Comparison of ENCODE assay signal across 27 cellular contexts in the genomic region with DNA sequence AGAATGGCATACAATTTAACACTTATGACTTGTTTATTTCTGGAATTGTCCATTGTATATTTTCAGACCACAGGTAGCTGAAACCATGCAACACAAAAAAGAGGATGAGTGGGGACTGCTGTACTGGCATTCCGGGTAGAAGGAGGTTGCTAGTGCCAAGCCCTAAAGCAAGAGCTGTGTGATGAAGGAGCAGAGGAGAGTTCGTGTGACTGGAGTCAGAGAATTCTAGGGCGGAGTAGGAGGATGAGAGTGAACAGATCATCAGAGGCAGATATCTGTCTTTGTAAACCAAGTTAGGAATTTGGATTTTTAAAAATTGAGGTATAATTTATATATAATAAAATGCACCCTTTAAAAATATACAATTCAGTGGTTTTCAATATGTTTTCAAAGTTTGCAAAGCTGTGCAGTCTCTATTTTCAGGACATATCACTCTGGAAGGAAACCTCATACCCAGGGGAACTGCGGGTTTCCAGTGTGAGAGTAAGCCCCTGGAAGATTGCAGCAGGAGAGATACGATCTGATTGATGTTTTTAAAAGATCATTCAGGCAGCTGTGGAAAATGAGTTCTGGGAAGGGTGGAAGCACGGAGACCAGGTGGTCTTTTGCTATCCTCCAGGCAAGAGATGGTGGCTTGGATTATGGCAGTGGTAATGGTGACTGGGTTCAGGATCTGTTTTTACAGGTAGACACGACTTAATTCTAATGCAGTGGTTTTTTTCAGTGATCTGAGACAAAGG.
"Had no signal": no experiment of that assay in that cellular context is flagged by ENCODE, and none has a peak within 500 bp of the region (broad histone marks: within the 10 kb centered on the region; RNA-seq: fewer than 3 reads in every experiment).

No MANE protein-coding gene starts in this region.

- H3K27me3 ChIP-seq: brain microvascular endothelial cell had no signal

- H3K27me3 Mint-ChIP-seq: activated CD4-positive, alpha-beta T cell treated with anti-CD3 and anti-CD28 coated beads, Interleukin-2, amount 10 ng/mL, durations not matched to agents 24 days and 14 days; activated CD8-positive, alpha-beta T cell treated with anti-CD3 and anti-CD28 coated beads for 36 hours; activated naive CD4-positive, alpha-beta T cell treated with anti-CD3 and anti-CD28 coated beads, Interleukin-2, amount 50 U/mL, for 24 hours; activated naive CD8-positive, alpha-beta T cell treated with anti-CD3 and anti-CD28 coated beads, Interleukin-2, amount 10 ng/mL, durations not matched to agents 7 days and 5 days had no signal

- H3K4me1 Mint-ChIP-seq: activated CD4-positive, alpha-beta T cell treated with anti-CD3 and anti-CD28 coated beads, Interleukin-2, amount 10 ng/mL, durations not matched to agents 24 days and 14 days; activated naive CD4-positive, alpha-beta T cell treated with anti-CD3 and anti-CD28 coated beads, Interleukin-2, amount 50 U/mL, for 24 hours; activated naive CD8-positive, alpha-beta T cell treated with anti-CD3 and anti-CD28 coated beads, Interleukin-2, amount 10 ng/mL, durations not matched to agents 7 days and 5 days had no signal

- ATAC-seq: activated CD8-positive, alpha-beta T cell treated with anti-CD3 and anti-CD28 coated beads for 36 hours; Right ventricle myocardium inferior had no signal

- H3K9ac ChIP-seq: KMS-11 had no signal

- DNase-seq: activated CD4-positive, alpha-beta T cell treated with anti-CD3 and anti-CD28 coated beads, Interleukin-2, amount 10 ng/mL, durations not matched to agents 24 days and 14 days; activated CD4-positive, alpha-beta T cell treated with anti-CD3 and anti-CD28 coated beads, Interleukin-2, amount 50 U/mL, for 4 hours; activated CD8-positive, alpha-beta T cell treated with anti-CD3 and anti-CD28 coated beads for 36 hours; activated gamma-delta T cell; activated naive CD4-positive, alpha-beta T cell treated with Interleukin-2 at 50 U/mL for 16 hours; activated naive CD8-positive, alpha-beta T cell treated with anti-CD3 and anti-CD28 coated beads, Interleukin-2, amount 10 ng/mL, durations not matched to agents 7 days and 5 days; activated T-cell treated with anti-CD3 and anti-CD28 coated beads, Interleukin-2, amount 50 U/mL, for 1 hour; brain microvascular endothelial cell; central memory CD4-positive, alpha-beta T cell; MM.1S; MV-4-11; NCI-H1092; NCI-H1436 treated with DMSO at 0.1 percent for 48 hours; NCI-H1694 treated with DMSO at 0.1 percent for 48 hours; NCI-H2029; NCI-H345; NCI-H524 treated with DMSO at 0.1 percent for 48 hours; PC-9; SIG-M5; T1000; WERI-Rb-1 had no signal

- H2AFZ ChIP-seq: PC-9 had no signal

- H3K27ac ChIP-seq: brain microvascular endothelial cell, KMS-11, PC-9, RWPE1, WERI-Rb-1 had no signal

- H3K4me3 Mint-ChIP-seq: activated CD4-positive, alpha-beta T cell treated with anti-CD3 and anti-CD28 coated beads, Interleukin-2, amount 10 ng/mL, durations not matched to agents 24 days and 14 days; activated CD8-positive, alpha-beta T cell treated with anti-CD3 and anti-CD28 coated beads for 36 hours; activated naive CD4-positive, alpha-beta T cell treated with anti-CD3 and anti-CD28 coated beads, Interleukin-2, amount 50 U/mL, for 24 hours; activated naive CD8-positive, alpha-beta T cell treated with anti-CD3 and anti-CD28 coated beads, Interleukin-2, amount 10 ng/mL, durations not matched to agents 7 days and 5 days; T-helper 1 cell treated with Interleukin-12 subunit alpha and Interleukin-12 subunit beta and Interleukin-4 antibody, amounts not matched to agents 30 μg/mL and 1 μg/mL, for 36 hours had no signal

- H3K27ac Mint-ChIP-seq: activated CD4-positive, alpha-beta T cell treated with anti-CD3 and anti-CD28 coated beads, Interleukin-2, amount 10 ng/mL, durations not matched to agents 24 days and 14 days; activated CD8-positive, alpha-beta T cell treated with anti-CD3 and anti-CD28 coated beads for 36 hours; activated naive CD4-positive, alpha-beta T cell treated with anti-CD3 and anti-CD28 coated beads, Interleukin-2, amount 50 U/mL, for 24 hours; activated naive CD8-positive, alpha-beta T cell treated with anti-CD3 and anti-CD28 coated beads, Interleukin-2, amount 10 ng/mL, durations not matched to agents 7 days and 5 days; activated T-helper 2 cell treated with anti-CD3 and anti-CD28 coated beads, Interferon-gamma antibody, Interleukin-2, Interleukin-4, amounts not matched to agents 10 μg/mL and 5 μg/mL and 100 μg/mL, durations not matched to agents 14 hours and 24 hours and 36 hours; T-helper 1 cell treated with Interleukin-12 subunit alpha and Interleukin-12 subunit beta and Interleukin-4 antibody, amounts not matched to agents 30 μg/mL and 1 μg/mL, for 36 hours had no signal

- H3K4me3 ChIP-seq: PC-9 had no signal

- H3K4me2 ChIP-seq: KMS-11, PC-9 had no signal

- H3K9me3 Mint-ChIP-seq: activated CD4-positive, alpha-beta T cell treated with anti-CD3 and anti-CD28 coated beads, Interleukin-2, amount 10 ng/mL, durations not matched to agents 24 days and 14 days; activated CD8-positive, alpha-beta T cell treated with anti-CD3 and anti-CD28 coated beads for 36 hours; activated naive CD4-positive, alpha-beta T cell treated with anti-CD3 and anti-CD28 coated beads, Interleukin-2, amount 50 U/mL, for 24 hours; activated naive CD8-positive, alpha-beta T cell treated with anti-CD3 and anti-CD28 coated beads, Interleukin-2, amount 10 ng/mL, durations not matched to agents 7 days and 5 days; activated T-helper 2 cell treated with anti-CD3 and anti-CD28 coated beads, Interferon-gamma antibody, Interleukin-2, Interleukin-4, amounts not matched to agents 10 μg/mL and 5 μg/mL and 100 μg/mL, durations not matched to agents 14 hours and 24 hours and 36 hours; T-helper 1 cell treated with Interleukin-12 subunit alpha and Interleukin-12 subunit beta and Interleukin-4 antibody, amounts not matched to agents 30 μg/mL and 1 μg/mL, for 36 hours had no signal
